ENCODE assay signal across 16 cellular contexts in the genomic region with DNA sequence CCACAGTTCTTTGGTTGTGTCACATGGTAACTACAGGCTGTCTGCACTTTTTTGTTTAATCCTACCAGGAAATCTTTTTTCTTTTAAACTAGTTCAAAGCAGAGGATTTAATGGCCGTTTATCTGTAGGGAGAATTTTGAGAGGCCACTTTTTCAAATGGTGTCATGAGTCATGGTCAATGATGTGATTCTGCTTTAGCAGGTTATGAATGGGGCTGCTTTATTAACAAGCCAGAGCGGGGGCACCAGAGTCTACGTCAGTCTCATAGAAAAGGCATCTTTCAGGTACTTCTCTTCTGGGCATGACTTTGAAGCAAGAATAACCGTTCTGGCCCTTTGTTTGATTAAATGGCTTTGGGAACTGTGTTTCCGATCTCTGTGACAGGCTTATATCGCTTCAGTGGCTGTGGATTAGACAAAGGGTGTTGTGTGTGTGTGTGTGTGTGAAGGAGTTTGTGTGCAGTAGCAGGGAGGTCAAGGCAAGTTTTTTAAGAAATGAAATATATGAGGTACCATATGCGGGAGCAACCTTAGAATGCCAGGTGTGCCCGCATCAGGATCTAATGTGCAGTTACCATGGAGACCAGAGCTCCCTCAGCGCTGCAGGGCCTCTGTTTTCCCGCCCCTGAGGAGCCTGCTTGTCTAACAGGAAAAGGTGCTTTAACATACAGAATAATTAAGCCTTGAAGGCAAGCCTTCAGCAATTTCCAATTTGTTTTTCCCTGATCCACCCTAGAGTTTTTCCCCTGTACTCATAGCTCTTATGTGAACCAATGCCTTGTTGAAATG.
DNase-seq lines count a peak whose midpoint lies in the region; ATAC-seq and TF ChIP-seq lines count a peak whose summit lies in the region.
"Had no signal": no experiment of that assay in that cellular context is flagged by ENCODE, and none has a peak within 500 bp of the region (broad histone marks: within the 10 kb centered on the region; RNA-seq: fewer than 3 reads in every experiment).

No MANE protein-coding gene starts in this region.

- DNase-seq in DMS 273 (lab: John Stamatoyannopoulos, UW; ENCODE audit: unreplicated experiment) (peak; percentile 6), DMS 273 treated with DMSO at 0.1 percent for 48 hours (lab: John Stamatoyannopoulos, UW) (no peak), NCI-H510A (lab: John Stamatoyannopoulos, UW) (peak; percentile 43), head of caudate nucleus (peak in 38 of 42 donors; percentile 16 to 87 (median 50)), vagina (ENCODE audit: extremely low spot score in 2 of 2) (peak in 1 of 2 donors; percentile 67), esophagus squamous epithelium (lab: John Stamatoyannopoulos, UW) (no peak), prostate gland (ENCODE audit: low spot score) (no peak)
- no peak for DNase-seq in activated T-cell treated with anti-CD3 and anti-CD28 coated beads, Interleukin-2, amount 50 U/mL, for 4 hours
- DNase-seq: CD8-positive, alpha-beta T cell; gastrocnemius medialis; OCI-M1; right cardiac atrium; stimulated activated naive CD4-positive, alpha-beta T cell had no signal

- H3K4me1 ChIP-seq in vagina, result peaks cover 24% of the 10 kb centered on the region
- H3K4me1 ChIP-seq in esophagus squamous epithelium, result no peaks in the 10 kb centered on the region
- no peaks in the 10 kb centered on the region for H3K4me1 ChIP-seq in prostate gland (replicated peaks)
- H3K4me1 ChIP-seq: gastrocnemius medialis had no signal

- 40 to 56% methylated on average over 10 of the region's 10 CpGs for WGBS in esophagus squamous epithelium, 2 donors
- WGBS in prostate gland, result 44% methylated on average over 10 of the region's 10 CpGs

- H3K9me3 Mint-ChIP-seq in activated T-cell treated with anti-CD3 and anti-CD28 coated beads, Interleukin-2, amount 50 U/mL, for 4 hours, result no peaks in the 10 kb centered on the region
- H3K9me3 Mint-ChIP-seq: activated naive CD4-positive, alpha-beta T cell treated with anti-CD3 and anti-CD28 coated beads, Interleukin-2, amount 50 U/mL, for 72 hours; CD8-positive, alpha-beta T cell; central memory CD8-positive, alpha-beta T cell had no signal

- H3K9me3 ChIP-seq in vagina (no peaks in the 10 kb centered on the region), esophagus squamous epithelium (no peaks in the 10 kb centered on the region), prostate gland (no peaks in the 10 kb centered on the region)
- H3K9me3 ChIP-seq: gastrocnemius medialis had no signal

- H3K27ac ChIP-seq in vagina (peak overlapping the region; percentile 60), esophagus squamous epithelium (no peak overlapping the region), prostate gland (no peak overlapping the region)
- H3K27ac ChIP-seq: 22Rv1, gastrocnemius medialis had no signal

- H3K36me3 Mint-ChIP-seq in activated T-cell treated with anti-CD3 and anti-CD28 coated beads, Interleukin-2, amount 50 U/mL, for 4 hours (ENCODE audit: insufficient read depth), result no peaks in the 10 kb centered on the region
- H3K36me3 Mint-ChIP-seq: CD8-positive, alpha-beta T cell had no signal

- no peaks in the 10 kb centered on the region for H3K4me1 Mint-ChIP-seq in activated T-cell treated with anti-CD3 and anti-CD28 coated beads, Interleukin-2, amount 50 U/mL, for 4 hours (ENCODE audit: low read depth)
- H3K4me1 Mint-ChIP-seq: central memory CD8-positive, alpha-beta T cell had no signal

- TF ChIP-seq POLR2A in vagina (IDR thresholded peaks at IDR 0.05) (no peak), esophagus squamous epithelium (IDR thresholded peaks at IDR 0.05) (no peak), prostate gland (IDR thresholded peaks at IDR 0.05) (no peak)

- intact Hi-C loops in head of caudate nucleus (cut with DNase I), result no loop called here
- intact Hi-C loops in vagina (cut with DNase I), result no loop called here
- intact Hi-C loops in esophagus squamous epithelium (cut with DNase I), result no loop called here
- intact Hi-C loops in prostate gland (cut with DNase I), result no loop called here

- no peak overlapping the region for H3K4me3 Mint-ChIP-seq in activated T-cell treated with anti-CD3 and anti-CD28 coated beads, Interleukin-2, amount 50 U/mL, for 4 hours
- H3K4me3 Mint-ChIP-seq: CD8-positive, alpha-beta T cell; central memory CD8-positive, alpha-beta T cell had no signal

- TF ChIP-seq CTCF in vagina (IDR thresholded peaks at IDR 0.05), result no peak
- no peak for TF ChIP-seq CTCF in esophagus squamous epithelium (IDR thresholded peaks at IDR 0.05)
- TF ChIP-seq CTCF in prostate gland (IDR thresholded peaks at IDR 0.05), result no peak

- ATAC-seq in activated T-cell treated with anti-CD3 and anti-CD28 coated beads, Interleukin-2, amount 50 U/mL, for 4 hours, result no peak
- ATAC-seq: activated naive CD4-positive, alpha-beta T cell treated with anti-CD3 and anti-CD28 coated beads, Interleukin-2, amount 50 U/mL, for 72 hours; CD8-positive, alpha-beta T cell; gastrocnemius medialis; right cardiac atrium had no signal

- H3K27me3 Mint-ChIP-seq in activated T-cell treated with anti-CD3 and anti-CD28 coated beads, Interleukin-2, amount 50 U/mL, for 4 hours (ENCODE audit: low read depth), result no peaks in the 10 kb centered on the region
- H3K27me3 Mint-ChIP-seq: central memory CD8-positive, alpha-beta T cell had no signal

- H3K4me3 ChIP-seq in vagina (no peak overlapping the region), esophagus squamous epithelium (no peak overlapping the region), prostate gland (no peak overlapping the region)
- H3K4me3 ChIP-seq: gastrocnemius medialis had no signal

- no peaks in the 10 kb centered on the region for H3K27me3 ChIP-seq in vagina
- no peaks in the 10 kb centered on the region for H3K27me3 ChIP-seq in esophagus squamous epithelium
- no peaks in the 10 kb centered on the region for H3K27me3 ChIP-seq in prostate gland (replicated peaks; ENCODE audit: insufficient read depth)
- H3K27me3 ChIP-seq: gastrocnemius medialis had no signal

- H3K36me3 ChIP-seq in vagina, result no peaks in the 10 kb centered on the region
- H3K36me3 ChIP-seq in esophagus squamous epithelium, result no peaks in the 10 kb centered on the region
- H3K36me3 ChIP-seq in prostate gland, result no peaks in the 10 kb centered on the region
- H3K36me3 ChIP-seq: gastrocnemius medialis had no signal

Comparison
In these comparisons a context has a peak if more than half of its experiments do, and no peak if none do; other contexts are left out.
1. DNase-seq: peak in DMS 273 (single experiment), NCI-H510A (single experiment) and head of caudate nucleus (38 of 42); none in DMS 273 treated with DMSO at 0.1 percent for 48 hours (single experiment), activated T-cell treated with anti-CD3 and anti-CD28 coated beads, Interleukin-2, amount 50 U/mL, for 4 hours (single experiment), esophagus squamous epithelium (single experiment) and prostate gland (single experiment).